ENCODE assay signal across 1 cellular context in genomic region chr1:234748066-234748465, GRCh38.
TF ChIP-seq lines count a peak whose summit lies in the region.

No MANE protein-coding gene starts in this region.

TF ChIP-seq in HepG2, 621 proteins besides CTCF, POLR2A, EP300 and RAD21 (continued from another document and continues in another):
- no peak for TF ChIP-seq THRA (CRISPR knock-in tag; IDR thresholded peaks at IDR 0.05; ENCODE audit: borderline replicate concordance)
- TF ChIP-seq KDM6A (CRISPR knock-in tag; IDR thresholded peaks at IDR 0.05; ENCODE audit: low read depth), result no peak
- no peak for TF ChIP-seq CERS6 (CRISPR knock-in tag; IDR thresholded peaks at IDR 0.05)
- no peak for TF ChIP-seq ZBTB8A (CRISPR knock-in tag; IDR thresholded peaks at IDR 0.05; ENCODE audit: borderline replicate concordance, low read depth)
- no peak for TF ChIP-seq ZNF766 (CRISPR knock-in tag; IDR thresholded peaks at IDR 0.05; ENCODE audit: borderline replicate concordance)
- 0 out of 2 replicates have a peak, but pooled peaks have one; percentile 31 for TF ChIP-seq MAX (IDR thresholded peaks at IDR 0.05)
- TF ChIP-seq ZNF160 (CRISPR knock-in tag; IDR thresholded peaks at IDR 0.05), result no peak
- no peak for TF ChIP-seq MED8 (CRISPR knock-in tag; IDR thresholded peaks at IDR 0.05; ENCODE audit: insufficient replicate concordance)
- 0 out of 2 replicates have a peak, but pooled peaks have one; percentile 65 for TF ChIP-seq ZMYM2 (CRISPR knock-in tag; IDR thresholded peaks at IDR 0.05)
- no peak for TF ChIP-seq AGO2 (optimal IDR thresholded peaks at IDR 0.05; ENCODE audit: low read depth, low read length)
- no peak for TF ChIP-seq CBX2 (IDR thresholded peaks at IDR 0.05; ENCODE audit: low read depth, low read length)
- TF ChIP-seq CBX2 (CRISPR knock-in tag; IDR thresholded peaks at IDR 0.05; ENCODE audit: low read depth), result no peak
- TF ChIP-seq ZNF616 (CRISPR knock-in tag; IDR thresholded peaks at IDR 0.05; ENCODE audit: low read depth), result no peak
- no peak for TF ChIP-seq HNRNPK (IDR thresholded peaks at IDR 0.05; ENCODE audit: low read depth, low read length, poor library complexity, severe bottlenecking)
- TF ChIP-seq DRAP1 (CRISPR knock-in tag; IDR thresholded peaks at IDR 0.05), result 0 out of 2 replicates have a peak, but pooled peaks have one; percentile 26
- no peak for TF ChIP-seq TOE1 (CRISPR knock-in tag; IDR thresholded peaks at IDR 0.05)
- peak; percentile 60; the same call in 1 of the 2 replicates for TF ChIP-seq NCOA2 (CRISPR knock-in tag; IDR thresholded peaks at IDR 0.05)
- peak; percentile 75; the same call in 1 of the 2 replicates for TF ChIP-seq ZNF770 (CRISPR knock-in tag; IDR thresholded peaks at IDR 0.05)
- peak; percentile 18; the same call in 1 of the 2 replicates for TF ChIP-seq ZMYM4 (CRISPR knock-in tag; IDR thresholded peaks at IDR 0.05)
- TF ChIP-seq ZNF17 (CRISPR knock-in tag; IDR thresholded peaks at IDR 0.05), result no peak
- TF ChIP-seq PAXIP1 (CRISPR knock-in tag; conservative IDR thresholded peaks at IDR 0.05), result no peak; the same call in 1 of the 2 replicates
- peak; percentile 43; the same call in 1 of the 2 replicates for TF ChIP-seq ZNF710 (CRISPR knock-in tag; IDR thresholded peaks at IDR 0.05; ENCODE audit: borderline replicate concordance)
- TF ChIP-seq ZNF281 (CRISPR knock-in tag; IDR thresholded peaks at IDR 0.05; ENCODE audit: borderline replicate concordance), result no peak
- no peak for TF ChIP-seq RARG (CRISPR knock-in tag; IDR thresholded peaks at IDR 0.05; ENCODE audit: low read depth)
- TF ChIP-seq ZBTB38 (CRISPR knock-in tag; IDR thresholded peaks at IDR 0.05), result peak; percentile 92
- TF ChIP-seq CSRNP2 (CRISPR knock-in tag; conservative IDR thresholded peaks at IDR 0.05; ENCODE audit: low read depth), result no peak
- no peak for TF ChIP-seq ZNF563 (CRISPR knock-in tag; IDR thresholded peaks at IDR 0.05)
- TF ChIP-seq PRDM15 (CRISPR knock-in tag; IDR thresholded peaks at IDR 0.05), result no peak
- TF ChIP-seq MLLT10 (CRISPR knock-in tag; IDR thresholded peaks at IDR 0.05), result no peak
- TF ChIP-seq ZNF598 (CRISPR knock-in tag; IDR thresholded peaks at IDR 0.05; ENCODE audit: borderline replicate concordance), result no peak
- no peak for TF ChIP-seq ZNF619 (CRISPR knock-in tag; IDR thresholded peaks at IDR 0.05)
- 0 out of 2 replicates have a peak, but pooled peaks have one; percentile 26 for TF ChIP-seq TBX2 (CRISPR knock-in tag; IDR thresholded peaks at IDR 0.05; ENCODE audit: borderline replicate concordance)
- TF ChIP-seq EEA1 (CRISPR knock-in tag; IDR thresholded peaks at IDR 0.05; ENCODE audit: borderline replicate concordance), result no peak
- TF ChIP-seq POLR2AphosphoS5 (IDR thresholded peaks at IDR 0.05; ENCODE audit: low read depth, low read length), result 0 out of 2 replicates have a peak, but pooled peaks have one; percentile 24
- TF ChIP-seq ZBTB42 (CRISPR knock-in tag; IDR thresholded peaks at IDR 0.05), result no peak
- peak; percentile 36; the same call in 1 of the 2 replicates for TF ChIP-seq ETV5 (CRISPR knock-in tag; IDR thresholded peaks at IDR 0.05; ENCODE audit: borderline replicate concordance)
- peak; percentile 98 for TF ChIP-seq ZBTB33 (CRISPR knock-in tag; IDR thresholded peaks at IDR 0.05)
- 0 out of 2 replicates have a peak, but pooled peaks have one; percentile 19 for TF ChIP-seq MED1 (CRISPR knock-in tag; IDR thresholded peaks at IDR 0.05)
